1 cellular context compared by ENCODE assay signal in the genomic region with DNA sequence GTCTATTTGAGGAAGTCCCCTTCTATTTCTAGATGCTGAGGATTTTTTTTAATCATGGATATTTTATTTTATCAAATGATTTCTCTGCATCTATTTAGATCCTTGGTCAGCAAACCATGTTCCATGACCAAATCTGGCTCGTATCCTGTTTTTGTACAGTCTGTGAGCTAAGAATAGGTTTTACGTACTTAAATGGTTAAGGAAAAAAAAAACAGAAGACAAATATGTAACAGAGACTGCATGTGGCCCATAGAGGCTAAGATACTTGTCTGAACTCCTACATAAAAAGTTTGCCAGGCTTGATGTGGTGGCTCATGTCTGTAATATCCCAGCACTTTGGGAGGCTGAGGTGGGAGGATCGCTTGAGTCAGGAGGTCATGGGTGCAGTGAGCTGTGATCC. TPM values are rescaled to one million over a fixed set of nuclear protein-coding genes. Genes with fewer than 3 reads are reported as not detected.
"Had no signal": no experiment of that assay in that cellular context is flagged by ENCODE, and none has a peak within 500 bp of the region (broad histone marks: within the 10 kb centered on the region; RNA-seq: fewer than 3 reads in every experiment).

No MANE protein-coding gene starts in this region.

RNA-seq across cellular contexts. Expression of a gene that starts 45.9 kb away (rescaled TPM):
- polyA plus RNA-seq: naive thymus-derived CD4-positive, alpha-beta T cell had no signal
